In genomic region chr18:32126538-32126937, GRCh38 we compare ENCODE assay signal across 21 cellular contexts.
"Had no signal": no experiment of that assay in that cellular context is flagged by ENCODE, and none has a peak within 500 bp of the region (broad histone marks: within the 10 kb centered on the region; RNA-seq: fewer than 3 reads in every experiment).

No MANE protein-coding gene starts in this region.

- H3K27ac Mint-ChIP-seq: dendritic cell treated with granulocyte-macrophage colony-stimulating factor and Interleukin-4, amounts not matched to agents 40 ng/mL and 50 ng/mL, for 4 days; progenitor cell of endocrine pancreas had no signal

- H3K4me3 Mint-ChIP-seq: dendritic cell treated with granulocyte-macrophage colony-stimulating factor and Interleukin-4, amounts not matched to agents 40 ng/mL and 50 ng/mL, for 4 days; effector memory CD8-positive, alpha-beta T cell; naive thymus-derived CD4-positive, alpha-beta T cell; neural crest cell had no signal

- H3K9me3 Mint-ChIP-seq: dendritic cell treated with granulocyte-macrophage colony-stimulating factor and Interleukin-4, amounts not matched to agents 40 ng/mL and 50 ng/mL, for 4 days; effector memory CD8-positive, alpha-beta T cell; naive thymus-derived CD4-positive, alpha-beta T cell; neural crest cell had no signal

- H3K4me1 Mint-ChIP-seq: neural crest cell had no signal

- H3K27me3 Mint-ChIP-seq: dendritic cell treated with granulocyte-macrophage colony-stimulating factor and Interleukin-4, amounts not matched to agents 40 ng/mL and 50 ng/mL, for 4 days; effector memory CD8-positive, alpha-beta T cell; naive thymus-derived CD4-positive, alpha-beta T cell; progenitor cell of endocrine pancreas had no signal

- H3K4me1 ChIP-seq: esophagus squamous epithelium, heart left ventricle had no signal

- FAIRE-seq: colon, small intestine, urothelium cell line had no signal

- H3K27ac ChIP-seq: esophagus squamous epithelium, heart left ventricle, ovary, stomach had no signal

- DNase-seq: effector memory CD8-positive, alpha-beta T cell; esophagus squamous epithelium; foreskin melanocyte; heart left ventricle; hippocampal formation; kidney glomerular epithelial cell; mesendoderm; naive thymus-derived CD4-positive, alpha-beta T cell; ovary; right cardiac atrium; small intestine; stimulated activated CD4-positive, alpha-beta T cell treated with anti-CD3 and anti-CD28 coated beads, Interleukin-12 subunit alpha, Interleukin-12 subunit beta, amount 100 ng/mL, for 4 hours; stimulated activated naive CD4-positive, alpha-beta T cell; stomach; substantia nigra; trophoblast cell had no signal

- ATAC-seq: effector memory CD8-positive, alpha-beta T cell; heart left ventricle; naive thymus-derived CD4-positive, alpha-beta T cell; right cardiac atrium had no signal

- H3K27me3 ChIP-seq: esophagus squamous epithelium, heart left ventricle, ovary, stomach had no signal
